ENCODE assay signal across 1 cellular context in the genomic region with DNA sequence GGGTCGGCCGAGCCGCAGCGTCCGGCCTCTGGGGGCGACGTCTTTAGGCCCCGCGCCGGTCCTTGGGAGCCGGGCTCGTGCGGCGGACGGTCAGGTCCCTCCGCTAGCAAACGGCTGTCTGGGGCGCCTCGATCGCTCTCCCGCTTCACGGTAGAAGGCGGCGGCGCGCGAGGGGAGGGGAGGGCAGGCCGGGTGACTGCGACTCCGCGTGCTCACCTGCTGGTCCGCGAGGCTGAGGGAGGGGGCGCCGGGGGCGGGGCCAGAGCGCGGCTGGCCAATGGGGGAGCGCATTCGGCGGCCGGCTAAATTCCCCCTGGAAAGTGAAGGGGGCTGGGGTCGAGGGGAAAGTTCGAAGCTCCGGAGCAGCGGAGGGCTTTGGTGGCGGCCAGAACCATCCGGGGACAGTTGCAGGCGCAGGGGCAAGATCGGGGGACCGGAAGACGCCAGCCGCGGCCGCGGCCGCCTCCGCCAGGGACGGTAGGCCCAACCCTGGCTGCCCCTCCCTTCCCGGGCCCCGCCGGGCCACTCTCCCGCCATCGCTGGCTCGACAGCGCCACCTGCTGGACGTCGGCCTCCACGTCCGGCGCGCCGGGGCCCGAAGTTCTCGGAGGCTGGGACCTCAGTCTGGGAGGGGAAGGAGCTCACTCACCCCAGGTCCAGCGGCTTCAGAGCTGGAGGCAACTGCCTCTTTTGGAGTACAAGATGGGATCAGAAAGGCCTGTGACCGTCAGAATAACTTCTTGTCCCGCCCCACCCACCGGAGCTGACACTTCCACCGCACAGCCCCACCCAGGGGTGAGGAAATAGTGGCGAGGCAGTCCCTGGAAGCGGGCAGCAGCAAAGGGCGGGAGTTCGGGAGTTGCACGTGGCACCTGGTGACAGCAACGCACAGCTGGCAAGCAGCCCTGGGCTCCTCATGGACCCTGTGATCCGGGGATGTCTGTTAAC.
TF ChIP-seq lines count a peak whose summit lies in the region.

No MANE protein-coding gene starts in this region.

TF ChIP-seq in HEK293, 187 proteins besides CTCF, POLR2A, EP300 and RAD21 (continued from another document):
- TF ChIP-seq SP7 (tag by site-specific recombination; IDR thresholded peaks at IDR 0.05), result no peak
- no peak for TF ChIP-seq ZNF280D (tag by site-specific recombination; IDR thresholded peaks at IDR 0.05)
- no peak for TF ChIP-seq ZNF704 (tag by site-specific recombination; IDR thresholded peaks at IDR 0.05)
- TF ChIP-seq ZNF549 (tag by site-specific recombination; IDR thresholded peaks at IDR 0.05), result no peak
- no peak for TF ChIP-seq ZNF324 (tag by site-specific recombination; IDR thresholded peaks at IDR 0.05)
- no peak for TF ChIP-seq ZNF140 (tag by site-specific recombination; IDR thresholded peaks at IDR 0.05)
- no peak for TF ChIP-seq RBAK (tag by site-specific recombination; IDR thresholded peaks at IDR 0.05)
- TF ChIP-seq ZNF138 (tag by site-specific recombination; IDR thresholded peaks at IDR 0.05; ENCODE audit: borderline replicate concordance), result no peak
- no peak for TF ChIP-seq ZSCAN16 (tag by site-specific recombination; IDR thresholded peaks at IDR 0.05)
- peak; percentile 20; the same call in 1 of the 2 replicates for TF ChIP-seq ZNF600 (tag by site-specific recombination; IDR thresholded peaks at IDR 0.05)
- TF ChIP-seq ZNF747 (tag by site-specific recombination; IDR thresholded peaks at IDR 0.05), result no peak
- 0 out of 2 replicates have a peak, but pooled peaks have one; percentile 19 for TF ChIP-seq ZNF449 (tag by site-specific recombination; IDR thresholded peaks at IDR 0.05)
- TF ChIP-seq ZNF585B (tag by site-specific recombination; IDR thresholded peaks at IDR 0.05), result no peak
- TF ChIP-seq ZNF660 (tag by site-specific recombination; IDR thresholded peaks at IDR 0.05), result peak; percentile 73
- no peak for TF ChIP-seq ZNF155 (tag by site-specific recombination; IDR thresholded peaks at IDR 0.05)
- TF ChIP-seq, protein P1, sequence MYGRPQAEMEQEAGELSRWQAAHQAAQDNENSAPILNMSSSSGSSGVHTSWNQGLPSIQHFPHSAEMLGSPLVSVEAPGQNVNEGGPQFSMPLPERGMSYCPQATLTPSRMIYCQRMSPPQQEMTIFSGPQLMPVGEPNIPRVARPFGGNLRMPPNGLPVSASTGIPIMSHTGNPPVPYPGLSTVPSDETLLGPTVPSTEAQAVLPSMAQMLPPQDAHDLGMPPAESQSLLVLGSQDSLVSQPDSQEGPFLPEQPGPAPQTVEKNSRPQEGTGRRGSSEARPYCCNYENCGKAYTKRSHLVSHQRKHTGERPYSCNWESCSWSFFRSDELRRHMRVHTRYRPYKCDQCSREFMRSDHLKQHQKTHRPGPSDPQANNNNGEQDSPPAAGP (tag by site-specific recombination; IDR thresholded peaks at IDR 0.05), result 0 out of 2 replicates have a peak, but pooled peaks have one; percentile 66
- no peak for TF ChIP-seq ZNF23 (tag by site-specific recombination; IDR thresholded peaks at IDR 0.05; ENCODE audit: borderline replicate concordance)
- TF ChIP-seq BCL11B (tag by site-specific recombination; IDR thresholded peaks at IDR 0.05; ENCODE audit: low read depth), result 0 out of 2 replicates have a peak, but pooled peaks have one; percentile 43
- peak; percentile 86; the same call in 1 of the 2 replicates for TF ChIP-seq PATZ1 (tag by site-specific recombination; IDR thresholded peaks at IDR 0.05)
- no peak for TF ChIP-seq ZSCAN5A (tag by site-specific recombination; IDR thresholded peaks at IDR 0.05)
- no peak for TF ChIP-seq ZNF174 (tag by site-specific recombination; IDR thresholded peaks at IDR 0.05)
- TF ChIP-seq ZNF580 (tag by site-specific recombination; IDR thresholded peaks at IDR 0.05), result peak; percentile 67; the same call in 1 of the 2 replicates
